Comparison of ENCODE assay signal across 10 cellular contexts in genomic region chr7:108308913-108309312, GRCh38.
DNase-seq lines count a peak whose midpoint lies in the region; ATAC-seq, FAIRE-seq and TF ChIP-seq lines count a peak whose summit lies in the region.
"Had no signal": no experiment of that assay in that cellular context is flagged by ENCODE, and none has a peak within 500 bp of the region (broad histone marks: within the 10 kb centered on the region; RNA-seq: fewer than 3 reads in every experiment).

No MANE protein-coding gene starts in this region.

- no peak for TF ChIP-seq CTCF in bronchial epithelial cell (IDR thresholded peaks at IDR 0.05; ENCODE audit: insufficient read depth, low read length, severe bottlenecking)
- TF ChIP-seq CTCF in neural progenitor cell (IDR thresholded peaks at IDR 0.05), result no peak

- ATAC-seq in GM18520 (IDR thresholded peaks at IDR 0.05; ENCODE audit: unreplicated experiment), result peak; percentile 72
- ATAC-seq in HG02973 (IDR thresholded peaks at IDR 0.05; ENCODE audit: unreplicated experiment), result peak; percentile 59
- ATAC-seq in HG03139 (IDR thresholded peaks at IDR 0.05; ENCODE audit: unreplicated experiment), result no peak
- ATAC-seq: mucosa of descending colon had no signal

- H3K27me3 Mint-ChIP-seq in neural progenitor cell (ENCODE audit: insufficient read depth, low read depth), result no peaks in the 10 kb centered on the region

- H3K4me3 ChIP-seq in bronchial epithelial cell (ENCODE audit: low read depth, low read length) (no peak overlapping the region), neural progenitor cell (no peak overlapping the region)
- H3K4me3 ChIP-seq: mucosa of descending colon had no signal

- H3F3A ChIP-seq in neural progenitor cell (ENCODE audit: low read depth), result no peaks in the 10 kb centered on the region

- H3K9me3 ChIP-seq in neural progenitor cell (ENCODE audit: low read depth), result no peaks in the 10 kb centered on the region
- H3K9me3 ChIP-seq: mucosa of descending colon had no signal

- no peak overlapping the region for H3K4me2 ChIP-seq in neural progenitor cell

- no peak overlapping the region for H2AFZ ChIP-seq in neural progenitor cell (replicated peaks)

- H3K36me3 ChIP-seq in bronchial epithelial cell (ENCODE audit: control insufficient read depth, insufficient read depth, low read length) (no peaks in the 10 kb centered on the region), neural progenitor cell (no peaks in the 10 kb centered on the region)

- H3K27me3 ChIP-seq in bronchial epithelial cell (ENCODE audit: control insufficient read depth, insufficient read depth, low read length) (no peaks in the 10 kb centered on the region), neural progenitor cell (no peaks in the 10 kb centered on the region)

- FAIRE-seq in bronchial epithelial cell (lab: Jason Lieb, UNC), result no peak

- no peak overlapping the region for H3K4me3 Mint-ChIP-seq in neural progenitor cell

- DNase-seq in bronchial epithelial cell (ENCODE audit: low read depth), result peak; percentile 78
- DNase-seq in neural progenitor cell (ENCODE audit: low spot score), result no peak
- DNase-seq in activated T-cell treated with anti-CD3 and anti-CD28 coated beads, Interleukin-2, amount 50 U/mL, for 1 hour, result no peak
- no peak for DNase-seq in NCI-H2081 (lab: John Stamatoyannopoulos, UW)
- DNase-seq in T-helper 9 cell, result no peak
- DNase-seq: mucosa of descending colon, RPMI8226 had no signal

- H3K27ac ChIP-seq in neural progenitor cell, result no peak overlapping the region

- no peaks in the 10 kb centered on the region for H3K79me2 ChIP-seq in neural progenitor cell (ENCODE audit: low read depth)

- H3K27ac Mint-ChIP-seq in neural progenitor cell, result peak overlapping the region; percentile 55

- no peaks in the 10 kb centered on the region for H3K36me3 Mint-ChIP-seq in neural progenitor cell

- H3K9ac ChIP-seq in neural progenitor cell, result no peak overlapping the region

- H3K9me3 Mint-ChIP-seq in neural progenitor cell, result no peaks in the 10 kb centered on the region

- peaks cover 8% of the 10 kb centered on the region for H4K20me1 ChIP-seq in neural progenitor cell (ENCODE audit: low read depth)

- peaks cover 53% of the 10 kb centered on the region for H3K4me1 Mint-ChIP-seq in neural progenitor cell

- H3K4me1 ChIP-seq in neural progenitor cell, result peaks cover 23% of the 10 kb centered on the region
